In genomic region chr19:40365010-40365409, GRCh38 we compare ENCODE assay signal across 12 cellular contexts. TPM values are rescaled to one million over a fixed set of nuclear protein-coding genes. Genes with fewer than 3 reads are reported as not detected.
DNase-seq lines count a peak whose midpoint lies in the region; ATAC-seq and TF ChIP-seq lines count a peak whose summit lies in the region.
"Had no signal": no experiment of that assay in that cellular context is flagged by ENCODE, and none has a peak within 500 bp of the region (broad histone marks: within the 10 kb centered on the region; RNA-seq: fewer than 3 reads in every experiment).

No MANE protein-coding gene starts in this region.

- no peaks in the 10 kb centered on the region for H3K36me3 ChIP-seq in MM.1S (replicated peaks; ENCODE audit: insufficient read depth, low read length)

- no peaks in the 10 kb centered on the region for H3K9me2 ChIP-seq in MM.1S (replicated peaks; ENCODE audit: insufficient read depth, low read length)

- H3F3A ChIP-seq in MM.1S (ENCODE audit: insufficient read depth, low read length): no peaks in the 10 kb centered on the region

- peak overlapping the region; percentile 76 to 81 for H3K4me3 Mint-ChIP-seq in CD14-positive monocyte
- peak overlapping the region; percentile 78 for H3K4me3 Mint-ChIP-seq in chondrocyte (ENCODE audit: unreplicated experiment)
- peak overlapping the region; percentile 76 for H3K4me3 Mint-ChIP-seq in natural killer cell

- H3K27ac Mint-ChIP-seq in CD14-positive monocyte: peak overlapping the region; percentile 34 to 92 (median 82)
- H3K27ac Mint-ChIP-seq in chondrocyte (ENCODE audit: unreplicated experiment): peak overlapping the region; percentile 75
- H3K27ac Mint-ChIP-seq in natural killer cell: peak overlapping the region; percentile 51 to 77
- H3K27ac Mint-ChIP-seq: activated naive CD4-positive, alpha-beta T cell treated with anti-CD3 and anti-CD28 coated beads, Interleukin-2, amount 50 U/mL, for 72 hours had no signal

- no peaks in the 10 kb centered on the region for H3K4me1 ChIP-seq in MM.1S (ENCODE audit: low read length)

- H3K9me3 ChIP-seq in MM.1S (replicated peaks; ENCODE audit: insufficient read depth, low read length): no peaks in the 10 kb centered on the region
- H3K9me3 ChIP-seq: neutrophil had no signal

- no peaks in the 10 kb centered on the region for H3K27me3 ChIP-seq in MM.1S (replicated peaks; ENCODE audit: insufficient read depth, low read length)
- H3K27me3 ChIP-seq: neutrophil had no signal

- peak overlapping the region; percentile 76 for H3K4me2 ChIP-seq in MM.1S (ENCODE audit: low read depth, low read length)

- H3K4me1 Mint-ChIP-seq in CD14-positive monocyte (peaks cover 61% of the 10 kb centered on the region), chondrocyte (ENCODE audit: low read depth) (peaks cover 25% of the 10 kb centered on the region), natural killer cell (peaks cover 28 to 33% of the 10 kb centered on the region in 2 donors)

- ATAC-seq in natural killer cell (no peak), GM19452 (IDR thresholded peaks at IDR 0.05; ENCODE audit: unreplicated experiment) (no peak), HG02852 (IDR thresholded peaks at IDR 0.05; ENCODE audit: unreplicated experiment) (no peak)
- ATAC-seq: Panc1 had no signal

- H2AFZ ChIP-seq in MM.1S (ENCODE audit: low read length): peak overlapping the region; percentile 71

- DNase-seq in CD14-positive monocyte (ENCODE audit: low spot score) (no peak), MM.1S (no peak), chondrocyte (ENCODE audit: low spot score) (no peak), natural killer cell (no peak), GM19240 (ENCODE audit: insufficient read length, low spot score) (no peak), NCI-H748 treated with DMSO at 0.1 percent for 48 hours (lab: John Stamatoyannopoulos, UW) (no peak)

- H3K27ac ChIP-seq in MM.1S (ENCODE audit: low read length): no peak overlapping the region
- H3K27ac ChIP-seq: neutrophil had no signal

- H3K27me3 Mint-ChIP-seq in CD14-positive monocyte (ENCODE audit: low read depth in 3 of 3) (peaks cover 0 to 3% (median 2%) of the 10 kb centered on the region in 3 donors), chondrocyte (ENCODE audit: low read depth) (no peaks in the 10 kb centered on the region), natural killer cell (ENCODE audit: low read depth in 2 of 2) (no peaks in the 10 kb centered on the region)

- TF ChIP-seq CTCF in CD14-positive monocyte (IDR thresholded peaks at IDR 0.05): no peak
- TF ChIP-seq CTCF in MM.1S (IDR thresholded peaks at IDR 0.05; ENCODE audit: low read length): no peak
- no peak for TF ChIP-seq CTCF in chondrocyte (IDR thresholded peaks at IDR 0.05)
- no peak for TF ChIP-seq CTCF in natural killer cell (IDR thresholded peaks at IDR 0.05)

- peaks cover 0 to 2% (median 0%) of the 10 kb centered on the region in 7 donors for H3K9me3 Mint-ChIP-seq in CD14-positive monocyte
- no peaks in the 10 kb centered on the region for H3K9me3 Mint-ChIP-seq in chondrocyte (ENCODE audit: low read depth)
- no peaks in the 10 kb centered on the region for H3K9me3 Mint-ChIP-seq in natural killer cell
- H3K9me3 Mint-ChIP-seq: activated naive CD4-positive, alpha-beta T cell treated with anti-CD3 and anti-CD28 coated beads, Interleukin-2, amount 50 U/mL, for 72 hours had no signal

- H3K36me3 Mint-ChIP-seq in CD14-positive monocyte (peaks cover 26 to 39% of the 10 kb centered on the region in 2 donors), chondrocyte (ENCODE audit: low read depth) (peaks cover 7% of the 10 kb centered on the region), natural killer cell (no peaks in the 10 kb centered on the region)
- H3K36me3 Mint-ChIP-seq: activated naive CD4-positive, alpha-beta T cell treated with anti-CD3 and anti-CD28 coated beads, Interleukin-2, amount 50 U/mL, for 72 hours had no signal

- no peaks in the 10 kb centered on the region for H3K79me2 ChIP-seq in MM.1S (ENCODE audit: low read length)

- intact Hi-C loops in CD14-positive monocyte (cut with micrococcal nuclease): loop anchor here in 1 of 2 donors (2.0 to 10.0 kb wide), 2 partner anchors 16 to 100 kb away; partner anchors contain the start of genes BLVRB, C19orf47, PLD3 and SPTBN4
- intact Hi-C loops in natural killer cell (cut with micrococcal nuclease): no loop called here

- no peaks in the 10 kb centered on the region for H4K20me1 ChIP-seq in MM.1S (ENCODE audit: insufficient read depth, low read length)

- peak overlapping the region; percentile 54; the same call in 1 of the 2 replicates for H3K4me3 ChIP-seq in MM.1S (ENCODE audit: low read length)

- peak overlapping the region; percentile 34; the same call in 1 of the 2 replicates for H3K9ac ChIP-seq in MM.1S (ENCODE audit: low read length)

RNA-seq across cellular contexts. Expression of gene PLD3, which starts 16.5 kb away (rescaled TPM):
- polyA plus RNA-seq in CD14-positive monocyte: 100 to 1,000 TPM; 168 to 170 TPM
- total RNA-seq in chondrocyte (478 to 514 TPM (median 487 TPM) in 3 replicates), natural killer cell (100 to 1,000 TPM; 107 to 140 (median 109) TPM)

RNA-seq across cellular contexts. Expression of gene C19orf47, which starts 16.8 kb away (rescaled TPM):
- polyA plus RNA-seq in CD14-positive monocyte: 1 to 10 TPM; 7.6 to 8.0 TPM
- total RNA-seq in chondrocyte: 19.4 to 22.2 TPM (median 21.5 TPM) in 3 replicates
- 10 to 100 TPM; 15.2 to 20.2 (median 16.1) TPM for total RNA-seq in natural killer cell

RNA-seq across cellular contexts. Expression of gene HIPK4, which starts 25.0 kb away (rescaled TPM):
- polyA plus RNA-seq in CD14-positive monocyte: not detected
- 0.20 to 0.53 TPM (median 0.46 TPM) in 3 replicates for total RNA-seq in chondrocyte
- under 1 TPM in 2 of 3 donors, not detected in 1; 0.14 to 0.29 TPM for total RNA-seq in natural killer cell
- total RNA-seq: activated naive CD4-positive, alpha-beta T cell treated with anti-CD3 and anti-CD28 coated beads, Interleukin-2, amount 50 U/mL, for 72 hours; HT-29 had no signal

RNA-seq across cellular contexts. Expression of gene PRX, which starts 48.2 kb away (rescaled TPM):
- under 1 TPM in 1 of 2 donors, not detected in 1; 0.13 TPM for polyA plus RNA-seq in CD14-positive monocyte
- total RNA-seq in chondrocyte (3.6 to 4.9 TPM (median 4.5 TPM) in 3 replicates), natural killer cell (1 to 10 TPM; 2.0 to 3.8 (median 3.7) TPM)
